7 cellular contexts compared by ENCODE assay signal in the genomic region with DNA sequence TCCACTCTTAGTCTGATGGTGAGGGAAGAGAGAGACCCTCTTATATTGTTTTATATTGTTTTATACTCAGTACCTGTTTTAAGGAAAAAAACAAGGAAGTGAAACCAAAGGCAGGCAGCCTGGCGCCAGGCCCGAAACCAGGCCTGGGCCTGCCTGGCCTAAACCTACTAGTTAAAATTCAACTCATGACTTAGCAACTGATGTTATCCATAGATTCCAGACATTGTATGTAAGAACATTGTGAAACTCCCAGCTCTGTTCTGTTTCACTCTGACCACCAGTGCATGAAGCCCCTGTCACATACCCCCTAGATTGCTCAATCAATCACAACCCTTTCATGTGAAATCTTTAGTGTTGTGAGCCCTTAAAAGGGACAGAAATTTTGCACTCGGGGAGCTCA.
A peak's percentile ranks its signal among the peaks of the same experiment; 100 is the strongest.
DNase-seq lines count a peak whose midpoint lies in the region; TF ChIP-seq lines count a peak whose summit lies in the region.
"Not testable (repeated sequence)": the region's sequence is repeated elsewhere in the genome, so short reads cannot be mapped to it uniquely, and the experiment has no call there.

No MANE protein-coding gene starts in this region.

- TF ChIP-seq CTCF in Calu3 (IDR thresholded peaks at IDR 0.05; ENCODE audit: unreplicated experiment); fibroblast of pulmonary artery (IDR thresholded peaks at IDR 0.05; ENCODE audit: low read length, missing control alignments); kidney epithelial cell (IDR thresholded peaks at IDR 0.05; ENCODE audit: insufficient read depth, low read length, poor library complexity, severe bottlenecking); nephron (IDR thresholded peaks at IDR 0.05; ENCODE audit: unreplicated experiment in 3 of 3): not testable (repeated sequence)

- H3K4me3 Mint-ChIP-seq in Calu3 (ENCODE audit: low read depth, unreplicated experiment), result peak overlapping the region; percentile 55
- H3K4me3 Mint-ChIP-seq in nephron, result not testable (repeated sequence)

- peaks cover 49% of the 10 kb centered on the region for H3K4me1 Mint-ChIP-seq in Calu3 (ENCODE audit: low read depth, unreplicated experiment)
- not testable (repeated sequence) for H3K4me1 Mint-ChIP-seq in nephron

- not testable (repeated sequence) for H3K9ac ChIP-seq in Karpas-422 (ENCODE audit: low read length)

- not testable (repeated sequence) for H3K9me3 Mint-ChIP-seq in Calu3 (ENCODE audit: low read depth, unreplicated experiment)
- peaks cover 36% of the 10 kb centered on the region for H3K9me3 Mint-ChIP-seq in nephron

- H3K27ac Mint-ChIP-seq in Calu3 (ENCODE audit: unreplicated experiment) (peak overlapping the region; percentile 99), nephron (peak overlapping the region in 2 of 3 experiments; percentile 83 to 93)

- H3K4me1 ChIP-seq in Karpas-422 (ENCODE audit: low read length), result not testable (repeated sequence)

- not testable (repeated sequence) for H3K27ac ChIP-seq in Karpas-422 (ENCODE audit: low read length)

- H3K9me2 ChIP-seq in Karpas-422 (replicated peaks; ENCODE audit: insufficient read depth, low read length), result not testable (repeated sequence)

- H3K36me3 ChIP-seq in Karpas-422 (ENCODE audit: insufficient read depth, low read length); kidney epithelial cell (ENCODE audit: control insufficient read depth, insufficient read depth, low read length): not testable (repeated sequence)

- not testable (repeated sequence) for H3K79me2 ChIP-seq in Karpas-422 (ENCODE audit: low read length)

- not testable (repeated sequence) for BruUV-seq in Calu3 (replicated peaks; lab: Mats Ljungman, UMichigan)

- not testable (repeated sequence) for H3K4me2 ChIP-seq in Karpas-422 (ENCODE audit: low read depth, low read length, poor library complexity, severe bottlenecking)

- peaks cover 21% of the 10 kb centered on the region for H3K36me3 Mint-ChIP-seq in Calu3 (ENCODE audit: insufficient read depth, unreplicated experiment)
- not testable (repeated sequence) for H3K36me3 Mint-ChIP-seq in nephron (ENCODE audit: low read depth)

- not testable (repeated sequence) for H3K27me3 Mint-ChIP-seq in Calu3 (ENCODE audit: unreplicated experiment); nephron (ENCODE audit: low read depth)

- not testable (repeated sequence) for H4K20me1 ChIP-seq in Karpas-422 (ENCODE audit: insufficient read depth, low read depth, low read length)

- H2AFZ ChIP-seq in Karpas-422 (ENCODE audit: low read length), result 0 out of 2 replicates have a peak overlapping the region, but pooled peaks have one; percentile 32

- intact Hi-C loops in Calu3 (cut with micrococcal nuclease; ENCODE audit: unreplicated experiment), result loop anchor here (5.0 to 10.0 kb wide), 3 partner anchors 238 to 751 kb away; no protein-coding TSS in a partner anchor

- DNase-seq in Calu3 (peak; percentile 67), Karpas-422 (peak; percentile 68), NOMO-1 treated with DMSO at 0.1 percent for 48 hours (lab: John Stamatoyannopoulos, UW; ENCODE audit: unreplicated experiment) (peak; percentile 11), amniotic epithelial cell (ENCODE audit: low read depth) (peak; percentile 52), fibroblast of pulmonary artery (ENCODE audit: low read depth) (peak; percentile 10), kidney epithelial cell (ENCODE audit: low read depth) (peak; percentile 71)

- H3K4me3 ChIP-seq in Karpas-422 (ENCODE audit: low read length); fibroblast of pulmonary artery (replicated peaks; ENCODE audit: low read depth, low read length); kidney epithelial cell (ENCODE audit: low read depth, low read length): not testable (repeated sequence)

- not testable (repeated sequence) for H3K27me3 ChIP-seq in Karpas-422 (ENCODE audit: low read length); kidney epithelial cell (ENCODE audit: control insufficient read depth, insufficient read depth, low read length)

- CTCF ChIA-PET in Calu3 (lab: Charles Lee), result not testable (repeated sequence)

- H3K9me3 ChIP-seq in Karpas-422 (ENCODE audit: low read length), result not testable (repeated sequence)

Comparison
In these comparisons a context has a peak if more than half of its experiments do, and no peak if none do; other contexts are left out.
1. DNase-seq: peak in every context shown above with its lines; median percentile 71 in kidney epithelial cell; 68 in Karpas-422; 67 in Calu3; 52 in amniotic epithelial cell; 11 in NOMO-1 treated with DMSO at 0.1 percent for 48 hours; 10 in fibroblast of pulmonary artery.